13 cellular contexts compared by ENCODE assay signal in the genomic region with DNA sequence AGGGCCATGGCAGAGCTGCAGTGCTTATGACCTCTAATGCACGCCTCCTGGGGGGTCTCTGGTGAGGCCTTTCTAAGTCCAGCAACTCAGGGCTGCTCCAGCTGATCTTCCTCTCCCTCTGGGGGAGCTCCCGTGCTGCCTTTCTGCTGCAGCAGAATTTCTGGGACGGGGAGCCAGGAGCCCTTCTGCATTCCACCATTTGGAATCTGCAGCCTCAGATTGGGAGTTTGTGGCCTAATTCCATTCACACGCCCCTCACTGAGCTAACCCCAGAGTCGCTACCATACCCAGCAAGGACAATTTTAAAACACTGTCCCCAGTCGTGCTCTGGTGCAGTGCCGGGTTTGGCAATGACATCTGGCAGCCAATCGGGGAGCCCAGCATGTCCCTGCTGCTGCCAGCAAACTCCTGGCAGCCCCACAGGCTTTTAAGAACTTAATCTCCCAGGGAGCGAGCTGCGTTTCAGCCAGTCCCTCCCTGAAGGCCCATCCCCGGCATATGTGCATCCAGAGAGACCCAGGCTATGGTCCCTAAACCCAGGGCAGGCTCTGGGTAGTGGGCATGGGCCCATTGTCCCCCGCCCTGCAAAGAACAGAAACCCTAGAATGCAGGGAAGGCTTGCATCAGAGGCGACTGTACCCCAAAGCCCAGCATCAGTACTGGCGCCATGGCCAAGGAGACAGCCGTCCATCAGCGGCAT. TPM values are rescaled to one million over a fixed set of nuclear protein-coding genes. Genes with fewer than 3 reads are reported as not detected.
A peak's percentile ranks its signal among the peaks of the same experiment; 100 is the strongest.
DNase-seq lines count a peak whose midpoint lies in the region; ATAC-seq and TF ChIP-seq lines count a peak whose summit lies in the region.
"Had no signal": no experiment of that assay in that cellular context is flagged by ENCODE, and none has a peak within 500 bp of the region (broad histone marks: within the 10 kb centered on the region; RNA-seq: fewer than 3 reads in every experiment).

No MANE protein-coding gene starts in this region.

- no peak for TF ChIP-seq EP300 in transverse colon (IDR thresholded peaks at IDR 0.05; ENCODE audit: low read depth)

- H2BK120ac ChIP-seq in mesendoderm (ENCODE audit: low read depth, low read length): no peak overlapping the region

- H3K27me3 ChIP-seq in mesendoderm (ENCODE audit: insufficient read depth, low read length, poor library complexity) (no peaks in the 10 kb centered on the region), transverse colon (peaks cover 48% of the 10 kb centered on the region)

- H2BK15ac ChIP-seq in mesendoderm (replicated peaks; ENCODE audit: low read depth): no peak overlapping the region

- H3K79me2 ChIP-seq in mesendoderm (ENCODE audit: control insufficient read depth, insufficient read depth, low read length): peaks cover 9% of the 10 kb centered on the region

- TF ChIP-seq POLR2A in transverse colon (IDR thresholded peaks at IDR 0.05): no peak

- H3K36me3 ChIP-seq in mesendoderm (ENCODE audit: control insufficient read depth, insufficient read depth, low read length) (no peaks in the 10 kb centered on the region), transverse colon (no peaks in the 10 kb centered on the region)
- H3K36me3 ChIP-seq: esophagus muscularis mucosa had no signal

- in situ Hi-C loops in transverse colon (cut with MboI; ENCODE audit: low pct_ligation_motif_present in 1 of 4, low pct_unique_long_range_greater_than_20kb in 1 of 4, low sequenced_read_pairs in 3 of 4): no loop called here

- H3K4ac ChIP-seq in mesendoderm (ENCODE audit: low read depth, low read length): no peak overlapping the region

- ATAC-seq in GM18909 (IDR thresholded peaks at IDR 0.05; ENCODE audit: poor library complexity, unreplicated experiment): no peak
- ATAC-seq: Panc1 had no signal

- TF ChIP-seq CTCF in transverse colon (IDR thresholded peaks at IDR 0.05): no peak

- H3K9ac ChIP-seq in mesendoderm (ENCODE audit: low read length): peak overlapping the region; percentile 7

- no peak overlapping the region for H3K23ac ChIP-seq in mesendoderm (ENCODE audit: low read length)

- H3K4me3 ChIP-seq in mesendoderm (ENCODE audit: low read length) (no peak overlapping the region), transverse colon (no peak overlapping the region)
- H3K4me3 ChIP-seq: esophagus muscularis mucosa had no signal

- H3K4me1 ChIP-seq in mesendoderm (ENCODE audit: control insufficient read depth, low read depth, low read length) (peaks cover 19% of the 10 kb centered on the region), transverse colon (peaks cover 3 to 18% (median 12%) of the 10 kb centered on the region in 4 donors)

- no peaks in the 10 kb centered on the region for H3K79me1 ChIP-seq in mesendoderm (ENCODE audit: low read length)

- no peak overlapping the region for H4K8ac ChIP-seq in mesendoderm (ENCODE audit: low read depth, low read length)

- no peak overlapping the region for H4K5ac ChIP-seq in mesendoderm (ENCODE audit: low read length)

- H3K27ac ChIP-seq in mesendoderm (ENCODE audit: low read depth, low read length): peak overlapping the region; percentile 6
- H3K27ac ChIP-seq in transverse colon: no peak overlapping the region
- H3K27ac ChIP-seq: esophagus muscularis mucosa had no signal

- no peak overlapping the region for H2BK5ac ChIP-seq in mesendoderm (ENCODE audit: low read length)

- intact Hi-C loops in transverse colon (cut with DNase I; ENCODE audit: low total_unique reads): no loop called here

- H3K9me3 ChIP-seq in transverse colon: no peaks in the 10 kb centered on the region
- H3K9me3 ChIP-seq: esophagus muscularis mucosa had no signal

- peak overlapping the region; percentile 22 for H3K18ac ChIP-seq in mesendoderm (ENCODE audit: low read length)

- no peak overlapping the region for H2AK5ac ChIP-seq in mesendoderm (ENCODE audit: low read length)

- DNase-seq in C1 segment of cervical spinal cord (lab: John Stamatoyannopoulos, UW) (peak in 8 of 14 donors; percentile 4 to 55 (median 16)), NCI-H1694 treated with DMSO at 0.1 percent for 48 hours (lab: John Stamatoyannopoulos, UW) (peak; percentile 67), globus pallidus (ENCODE audit: low spot score) (peak; percentile 26), mesendoderm (peak; percentile 82), transverse colon (no peak), DMS53 (lab: John Stamatoyannopoulos, UW) (no peak), HPDE6-E6E7 (ENCODE audit: extremely low spot score) (no peak)
- DNase-seq: activated CD4-positive, alpha-beta T cell treated with anti-CD3 and anti-CD28 coated beads for 1 hour; activated CD8-positive, alpha-beta memory T cell treated with anti-CD3 and anti-CD28 coated beads, Interleukin-2, amount 50 U/mL, for 48 hours; IMR-90 had no signal

- no peak overlapping the region for H3K4me2 ChIP-seq in mesendoderm (ENCODE audit: low read length)

- peak overlapping the region; percentile 68 for H3K56ac ChIP-seq in mesendoderm (ENCODE audit: low read length)

- WGBS in mesendoderm (ENCODE audit: extremely low coverage, insufficient coverage, low lambda C conversion rate): no CpG with 5 or more reads among the region's 16 CpGs
- WGBS in transverse colon (ENCODE audit: low coverage in 1 of 2), 2 donors: 46 to 66% methylated on average over 2 to 16 of the region's 16 CpGs

RNA-seq across cellular contexts. Expression of gene SHANK2, which starts 4.7 kb away (rescaled TPM):
- 7.5 TPM for polyA plus RNA-seq in mesendoderm (2013, experiment 1 of 2)
- 7.3 TPM for polyA plus RNA-seq in mesendoderm (2013, experiment 2 of 2)
- total RNA-seq in transverse colon: 10 to 100 TPM; 26.2 to 95.5 (median 45.1) TPM

Comparison
In these comparisons a context has a peak if more than half of its experiments do, and no peak if none do; other contexts are left out.
1. DNase-seq: peak in C1 segment of cervical spinal cord (8 of 14), NCI-H1694 treated with DMSO at 0.1 percent for 48 hours (single experiment), globus pallidus (single experiment) and mesendoderm (single experiment); none in transverse colon (single experiment), DMS53 (single experiment) and HPDE6-E6E7 (single experiment).